In the genomic region with DNA sequence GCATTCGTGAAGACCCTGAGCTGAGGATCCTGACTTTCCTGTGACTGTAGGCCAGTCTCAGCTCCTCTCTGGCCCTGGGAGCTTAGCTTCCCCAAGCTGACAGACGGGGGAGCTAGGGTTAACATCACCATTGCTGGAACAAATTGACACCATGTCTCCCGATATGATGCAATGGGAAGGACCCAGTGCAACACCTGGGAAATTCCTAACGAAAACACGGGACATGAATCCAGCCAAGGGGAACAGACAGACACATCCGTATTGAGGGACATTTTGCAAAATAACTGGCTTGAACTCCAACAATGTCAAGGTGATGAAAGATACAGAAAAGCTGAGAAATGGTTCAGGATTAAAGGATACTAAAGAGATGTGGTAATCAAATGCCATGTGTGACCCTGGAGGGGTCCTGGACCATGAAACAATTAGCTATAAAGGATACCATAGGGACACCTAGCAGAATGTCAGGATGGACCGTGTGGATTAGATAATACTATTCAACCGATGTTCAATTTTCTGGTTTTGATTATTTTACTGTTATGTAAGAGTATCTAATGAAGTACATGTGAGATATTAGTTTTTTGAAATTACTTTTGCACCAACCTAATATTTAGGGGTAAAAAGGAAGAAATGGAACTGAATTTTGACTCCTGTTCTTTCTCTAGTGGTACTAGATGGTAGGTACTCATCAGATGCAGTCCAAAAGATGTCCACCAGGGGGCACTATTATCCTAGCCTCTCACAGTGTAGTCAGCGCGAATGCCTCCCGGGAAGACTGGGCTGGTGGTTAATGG, we compare ENCODE assay signal across 8 cellular contexts. TPM values are rescaled to one million over a fixed set of nuclear protein-coding genes. Genes with fewer than 3 reads are reported as not detected.
DNase-seq lines count a peak whose midpoint lies in the region; ATAC-seq and TF ChIP-seq lines count a peak whose summit lies in the region.

No MANE protein-coding gene starts in this region.

- DNase-seq in GM06990 (ENCODE audit: extremely low read depth, insufficient read length) (no peak), HCT116 (ENCODE audit: low read depth, low spot score) (peak; percentile 79), NCI-H1048 (lab: John Stamatoyannopoulos, UW) (peak; percentile 49), left ventricle myocardium inferior (peak; percentile 48), retina (peak; percentile 69)
- DNase-seq in activated naive CD8-positive, alpha-beta T cell treated with anti-CD3 and anti-CD28 coated beads, Interleukin-2, amount 50 U/mL, for 24 hours, result peak; percentile 89

- H4K20me1 ChIP-seq in HCT116 (ENCODE audit: insufficient read depth) (no peaks in the 10 kb centered on the region), SU-DHL-6 (ENCODE audit: low read depth, low read length) (no peaks in the 10 kb centered on the region)

- H3K27ac ChIP-seq in HCT116 (ENCODE audit: low read depth, low read length) (no peak overlapping the region), SU-DHL-6 (ENCODE audit: low read depth, low read length) (no peak overlapping the region), left ventricle myocardium inferior (replicated peaks) (no peak overlapping the region)

- peaks cover 3 to 7% of the 10 kb centered on the region in 2 experiments; a peak in 2 of 4 replicates for H3K4me1 ChIP-seq in HCT116 (ENCODE audit: control insufficient read depth in 1 of 2, insufficient read depth in 2 of 2, low read length in 2 of 2)
- peaks cover 24% of the 10 kb centered on the region for H3K4me1 ChIP-seq in left ventricle myocardium inferior

- H3K27me3 ChIP-seq in GM06990 (replicated peaks; ENCODE audit: control insufficient read depth, insufficient read depth, low read length), result no peaks in the 10 kb centered on the region
- H3K27me3 ChIP-seq in HCT116 (ENCODE audit: insufficient read depth, low read length), result no peaks in the 10 kb centered on the region
- no peaks in the 10 kb centered on the region for H3K27me3 ChIP-seq in SU-DHL-6 (ENCODE audit: low read length)
- no peaks in the 10 kb centered on the region for H3K27me3 ChIP-seq in left ventricle myocardium inferior (ENCODE audit: low read depth)

- no peak overlapping the region for H3K27ac Mint-ChIP-seq in activated naive CD8-positive, alpha-beta T cell treated with anti-CD3 and anti-CD28 coated beads, Interleukin-2, amount 50 U/mL, for 24 hours

- BruUV-seq in HCT116 (replicated peaks; lab: Mats Ljungman, UMichigan), result no TSS peak

- no peaks in the 10 kb centered on the region for H3K36me3 Mint-ChIP-seq in activated naive CD8-positive, alpha-beta T cell treated with anti-CD3 and anti-CD28 coated beads, Interleukin-2, amount 50 U/mL, for 24 hours (ENCODE audit: low read depth)

- no peaks in the 10 kb centered on the region for H3K27me3 Mint-ChIP-seq in activated naive CD8-positive, alpha-beta T cell treated with anti-CD3 and anti-CD28 coated beads, Interleukin-2, amount 50 U/mL, for 24 hours

- TF ChIP-seq RAD21 in HCT116 (IDR thresholded peaks at IDR 0.05; ENCODE audit: low read depth), result peak; percentile 95

- no peaks in the 10 kb centered on the region for H3K79me2 ChIP-seq in HCT116 (ENCODE audit: insufficient read depth, low read length)
- no peaks in the 10 kb centered on the region for H3K79me2 ChIP-seq in SU-DHL-6 (ENCODE audit: insufficient read depth, low read length)

- no peak for TF ChIP-seq POLR2A in HCT116 (IDR thresholded peaks at IDR 0.05; ENCODE audit: borderline replicate concordance, extremely low read depth, insufficient read depth, insufficient read length)

- H3K4me2 ChIP-seq in HCT116 (ENCODE audit: low read length), result no peak overlapping the region
- H3K4me2 ChIP-seq in SU-DHL-6 (ENCODE audit: low read depth, low read length, poor library complexity, severe bottlenecking), result no peak overlapping the region

- H3K36me3 ChIP-seq in GM06990 (ENCODE audit: control insufficient read depth, insufficient read depth, low read length) (no peaks in the 10 kb centered on the region), HCT116 (ENCODE audit: control insufficient read depth in 1 of 2, insufficient read depth in 2 of 2, low read length in 2 of 2) (0 out of 4 replicates have a peak, but pooled peaks cover 0 to 2% of the 10 kb centered on the region in 2 experiments), SU-DHL-6 (ENCODE audit: low read length) (no peaks in the 10 kb centered on the region), left ventricle myocardium inferior (peaks cover 13% of the 10 kb centered on the region)

- TF ChIP-seq CTCF in GM06990 (IDR thresholded peaks at IDR 0.05; ENCODE audit: insufficient read depth, low read length, poor library complexity, severe bottlenecking) (peak; percentile 82), HCT116 (IDR thresholded peaks at IDR 0.05 in 2 of 3, conservative IDR thresholded peaks at IDR 0.05 in 1 of 3; ENCODE audit: borderline replicate concordance in 1 of 3, insufficient read depth in 1 of 3, low read depth in 2 of 3, low read length in 2 of 3) (peak; percentile 81 to 94 (median 84)), SU-DHL-6 (IDR thresholded peaks at IDR 0.05; ENCODE audit: insufficient read depth, low read length, poor library complexity, severe bottlenecking) (peak; percentile 90), left ventricle myocardium inferior (IDR thresholded peaks at IDR 0.05; ENCODE audit: borderline replicate concordance) (peak; percentile 95)

- H3K9me3 Mint-ChIP-seq in activated naive CD8-positive, alpha-beta T cell treated with anti-CD3 and anti-CD28 coated beads, Interleukin-2, amount 50 U/mL, for 24 hours, result no peaks in the 10 kb centered on the region

- no peaks in the 10 kb centered on the region for H3K9me3 ChIP-seq in HCT116 (ENCODE audit: control insufficient read depth in 1 of 2, insufficient read depth in 1 of 2, low read depth in 1 of 2, low read length in 2 of 2)
- H3K9me3 ChIP-seq in SU-DHL-6 (ENCODE audit: insufficient read depth, low read length), result no peaks in the 10 kb centered on the region
- H3K9me3 ChIP-seq in left ventricle myocardium inferior (replicated peaks), result no peaks in the 10 kb centered on the region

- H2AFZ ChIP-seq in HCT116 (ENCODE audit: low read depth, low read length, poor library complexity, severe bottlenecking) (no peak overlapping the region), SU-DHL-6 (ENCODE audit: low read depth, low read length, severe bottlenecking) (no peak overlapping the region)

- H3K4me3 ChIP-seq in GM06990 (replicated peaks; ENCODE audit: low read depth, low read length) (no peak overlapping the region), HCT116 (replicated peaks in 1 of 2; ENCODE audit: low read depth in 1 of 2, low read length in 2 of 2) (no peak overlapping the region), SU-DHL-6 (ENCODE audit: insufficient read depth, low read length, poor library complexity, severe bottlenecking) (no peak overlapping the region), left ventricle myocardium inferior (no peak overlapping the region)

- no peaks in the 10 kb centered on the region for H3K4me1 Mint-ChIP-seq in activated naive CD8-positive, alpha-beta T cell treated with anti-CD3 and anti-CD28 coated beads, Interleukin-2, amount 50 U/mL, for 24 hours

- no peaks in the 10 kb centered on the region for H3F3A ChIP-seq in SU-DHL-6 (ENCODE audit: insufficient read depth)

- RAD21 ChIA-PET in HCT116 (lab: Charles Lee; ENCODE audit: low non-redundant PET in 1 of 2, low total read pairs in 2 of 2, uncharacterized antibody in 2 of 2, unreplicated experiment in 2 of 2), result interaction anchor here (0.8 to 1.6 kb wide), 7 partner anchors 102 to 287 kb away, joined by 3 to 9 read pairs (median 4); a partner anchor contains a TSS

- intact Hi-C loops in HCT116 (cut with micrococcal nuclease) (loop anchor here (1.0 to 5.0 kb wide), 6 partner anchors 101 to 427 kb away; a partner anchor contains a TSS), left ventricle myocardium inferior (cut with micrococcal nuclease) (loop anchor here (5.0 to 10.0 kb wide), 3 partner anchors 97 to 287 kb away; a partner anchor contains a TSS)

- POLR2A ChIA-PET in HCT116 (lab: Charles Lee), result interaction anchor here (0.8 to 1.0 kb wide), 3 partner anchors 102 to 140 kb away, joined by 3 to 4 read pairs (median 3); a partner anchor contains a TSS

- ATAC-seq in HCT116 (peak; percentile 91), GM18870 (IDR thresholded peaks at IDR 0.05; ENCODE audit: unreplicated experiment) (no peak)
- peak; percentile 83 for ATAC-seq in activated naive CD8-positive, alpha-beta T cell treated with anti-CD3 and anti-CD28 coated beads, Interleukin-2, amount 50 U/mL, for 24 hours

- H3K9me2 ChIP-seq in HCT116 (ENCODE audit: insufficient read depth), result no peaks in the 10 kb centered on the region
- no peaks in the 10 kb centered on the region for H3K9me2 ChIP-seq in SU-DHL-6 (replicated peaks; ENCODE audit: insufficient read depth, low read length)

- H3K9ac ChIP-seq in HCT116 (ENCODE audit: low read length) (no peak overlapping the region), SU-DHL-6 (ENCODE audit: low read length) (no peak overlapping the region)

- CTCF ChIA-PET in HCT116 (lab: Charles Lee), result interaction anchor here (0.7 to 3.2 kb wide), 22 partner anchors 10 to 678 kb away, joined by 3 to 26 read pairs (median 4); a partner anchor contains a TSS

- no peak overlapping the region for H3K4me3 Mint-ChIP-seq in activated naive CD8-positive, alpha-beta T cell treated with anti-CD3 and anti-CD28 coated beads, Interleukin-2, amount 50 U/mL, for 24 hours

TF ChIP-seq in HCT116, 20 proteins besides CTCF, POLR2A, EP300 and RAD21 (continues in another document):
- TF ChIP-seq EZH2 (IDR thresholded peaks at IDR 0.05) (no peak), SRF (IDR thresholded peaks at IDR 0.05; ENCODE audit: low read depth) (no peak), SP1 (IDR thresholded peaks at IDR 0.05; ENCODE audit: low read depth) (peak; percentile 30), EGR1 (IDR thresholded peaks at IDR 0.05; ENCODE audit: low read depth) (no peak; the same call in 1 of the 2 replicates), ZNF274 (IDR thresholded peaks at IDR 0.05; ENCODE audit: low read depth, low read length) (no peak), EZH2phosphoT487 (IDR thresholded peaks at IDR 0.05; ENCODE audit: borderline replicate concordance) (no peak), YY1 (IDR thresholded peaks at IDR 0.05; ENCODE audit: extremely low read depth, insufficient replicate concordance, low read depth, low read length) (no peak), JUND (IDR thresholded peaks at IDR 0.05) (no peak), TCF7L2 (IDR thresholded peaks at IDR 0.05; ENCODE audit: borderline replicate concordance, extremely low read depth, insufficient read depth, insufficient read length) (no peak), CEBPB (IDR thresholded peaks at IDR 0.05; ENCODE audit: low read depth) (peak; percentile 90), ZFX (IDR thresholded peaks at IDR 0.05) (no peak), FOSL1 (IDR thresholded peaks at IDR 0.05; ENCODE audit: low read depth) (no peak), POLR2AphosphoS5 (IDR thresholded peaks at IDR 0.05; ENCODE audit: low read depth, low read length) (no peak; the same call in 1 of the 2 replicates)

RNA-seq across cellular contexts. Expression of a gene that starts 52.7 kb away (rescaled TPM):
- total RNA-seq in HCT116 (2021; ENCODE audit: unreplicated experiment), result 33.1 TPM
- 14.9 and 19.5 TPM in 2 replicates for polyA plus RNA-seq in HCT116 (2012)
- 58.9 TPM for total RNA-seq in left ventricle myocardium inferior
